ENCODE assay signal across 12 cellular contexts in genomic region chr18:28112056-28112470, GRCh38.
DNase-seq lines count a peak whose midpoint lies in the region; ATAC-seq lines count a peak whose summit lies in the region.
"Had no signal": no experiment of that assay in that cellular context is flagged by ENCODE, and none has a peak within 500 bp of the region (broad histone marks: within the 10 kb centered on the region; RNA-seq: fewer than 3 reads in every experiment).

No MANE protein-coding gene starts in this region.

- H3K4me3 ChIP-seq in skeletal muscle cell (ENCODE audit: low read depth, low read length): no peak overlapping the region
- H3K4me3 ChIP-seq: colonic mucosa, uterus had no signal

- peak; percentile 68 for DNase-seq in HCEC 1CT
- DNase-seq in amniotic stem cell (lab: John Stamatoyannopoulos, UW): peak; percentile 25
- no peak for DNase-seq in left cardiac atrium
- DNase-seq in skeletal muscle cell (ENCODE audit: low read depth): peak; percentile 46
- no peak for DNase-seq in activated CD8-positive, alpha-beta memory T cell treated with anti-CD3 and anti-CD28 coated beads for 24 hours
- DNase-seq in activated CD4-positive, alpha-beta memory T cell treated with anti-CD3 and anti-CD28 coated beads, Interleukin-2, amount 10 ng/mL, durations not matched to agents 7 days and 5 days: no peak
- no peak for DNase-seq in NCI-H128 (lab: John Stamatoyannopoulos, UW; ENCODE audit: unreplicated experiment)
- no peak for DNase-seq in NCI-H524 treated with DMSO at 0.1 percent for 48 hours (lab: John Stamatoyannopoulos, UW)
- DNase-seq: activated T-cell treated with anti-CD3 and anti-CD28 coated beads, Interleukin-2, amount 50 U/mL, for 72 hours; colonic mucosa; uterus had no signal

- ATAC-seq in left cardiac atrium: peak; percentile 84 to 92
- ATAC-seq: activated T-cell treated with anti-CD3 and anti-CD28 coated beads, Interleukin-2, amount 50 U/mL, for 72 hours; HCT116 had no signal

- H3K27ac Mint-ChIP-seq in activated CD4-positive, alpha-beta memory T cell treated with anti-CD3 and anti-CD28 coated beads, Interleukin-2, amount 10 ng/mL, durations not matched to agents 7 days and 5 days: no peak overlapping the region
- H3K27ac Mint-ChIP-seq: activated T-cell treated with anti-CD3 and anti-CD28 coated beads, Interleukin-2, amount 50 U/mL, for 72 hours had no signal

- peaks cover 2% of the 10 kb centered on the region for H3K9me3 Mint-ChIP-seq in activated CD4-positive, alpha-beta memory T cell treated with anti-CD3 and anti-CD28 coated beads, Interleukin-2, amount 10 ng/mL, durations not matched to agents 7 days and 5 days

- CTCF ChIA-PET in activated CD4-positive, alpha-beta memory T cell treated with anti-CD3 and anti-CD28 coated beads, Interleukin-2, amount 10 ng/mL, durations not matched to agents 7 days and 5 days (lab: Charles Lee): no interaction called here

- no peaks in the 10 kb centered on the region for H3K4me1 Mint-ChIP-seq in activated CD4-positive, alpha-beta memory T cell treated with anti-CD3 and anti-CD28 coated beads, Interleukin-2, amount 10 ng/mL, durations not matched to agents 7 days and 5 days

- H3K36me3 Mint-ChIP-seq in activated CD4-positive, alpha-beta memory T cell treated with anti-CD3 and anti-CD28 coated beads, Interleukin-2, amount 10 ng/mL, durations not matched to agents 7 days and 5 days (ENCODE audit: low read depth): no peaks in the 10 kb centered on the region

- H3K27me3 Mint-ChIP-seq in activated CD4-positive, alpha-beta memory T cell treated with anti-CD3 and anti-CD28 coated beads, Interleukin-2, amount 10 ng/mL, durations not matched to agents 7 days and 5 days: no peaks in the 10 kb centered on the region

- H3K4me3 Mint-ChIP-seq in activated CD4-positive, alpha-beta memory T cell treated with anti-CD3 and anti-CD28 coated beads, Interleukin-2, amount 10 ng/mL, durations not matched to agents 7 days and 5 days: no peak overlapping the region
- H3K4me3 Mint-ChIP-seq: activated T-cell treated with anti-CD3 and anti-CD28 coated beads, Interleukin-2, amount 50 U/mL, for 72 hours had no signal

- intact Hi-C loops in left cardiac atrium (cut with DNase I): loop anchor here in 1 of 2 donors (5.0 kb wide), 1 partner anchor 65 kb away; the partner anchor contains the start of gene CDH2

- POLR2A ChIA-PET in activated CD4-positive, alpha-beta memory T cell treated with anti-CD3 and anti-CD28 coated beads, Interleukin-2, amount 10 ng/mL, durations not matched to agents 7 days and 5 days (lab: Charles Lee): no interaction called here

Comparison
In these comparisons a context has a peak if more than half of its experiments do, and no peak if none do; other contexts are left out.
1. DNase-seq: peak in HCEC 1CT (single experiment), amniotic stem cell (single experiment) and skeletal muscle cell (single experiment); none in left cardiac atrium (single experiment), activated CD8-positive, alpha-beta memory T cell treated with anti-CD3 and anti-CD28 coated beads for 24 hours (single experiment), activated CD4-positive, alpha-beta memory T cell treated with anti-CD3 and anti-CD28 coated beads, Interleukin-2, amount 10 ng/mL, durations not matched to agents 7 days and 5 days (single experiment), NCI-H128 (single experiment) and NCI-H524 treated with DMSO at 0.1 percent for 48 hours (single experiment).